ENCODE assay signal across 8 cellular contexts in the genomic region with DNA sequence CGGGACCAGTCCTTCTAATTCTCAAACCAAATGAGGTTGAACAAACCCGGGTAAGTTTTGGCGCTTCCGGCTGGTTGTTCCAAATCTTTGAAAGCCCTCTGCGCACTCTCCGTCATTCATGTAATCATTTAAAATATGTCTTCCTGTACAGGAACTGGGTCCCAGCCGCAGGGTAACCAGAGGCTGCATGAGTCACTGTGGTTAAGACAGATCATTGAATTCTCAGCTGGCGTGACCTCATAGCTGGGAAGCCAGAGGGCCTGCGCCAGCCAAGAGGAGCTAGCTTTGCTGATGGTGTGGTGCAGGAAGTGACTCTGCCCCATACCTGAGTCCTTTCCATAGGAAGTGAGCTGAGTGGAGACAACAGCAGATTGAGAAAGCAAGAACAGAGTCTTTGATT.
DNase-seq lines count a peak whose midpoint lies in the region; ATAC-seq and TF ChIP-seq lines count a peak whose summit lies in the region.

No MANE protein-coding gene starts in this region.

- H3K36me3 ChIP-seq in HEK293 (ENCODE audit: control insufficient read depth in 2 of 2, insufficient read depth in 1 of 2, low read length in 2 of 2): no peaks in the 10 kb centered on the region; a peak in 1 of 3 replicates

- no peaks in the 10 kb centered on the region for H3K36me3 Mint-ChIP-seq in activated naive CD4-positive, alpha-beta T cell treated with anti-CD3 and anti-CD28 coated beads for 36 hours (ENCODE audit: low read depth)
- H3K36me3 Mint-ChIP-seq in endothelial cell (ENCODE audit: low read depth, unreplicated experiment): no peaks in the 10 kb centered on the region

- H3K27ac ChIP-seq in HEK293 (ENCODE audit: extremely low read depth, low read depth, low read length): peak overlapping the region; percentile 49

- peaks cover 40% of the 10 kb centered on the region for H3K4me1 Mint-ChIP-seq in activated naive CD4-positive, alpha-beta T cell treated with anti-CD3 and anti-CD28 coated beads for 36 hours (ENCODE audit: low read depth)
- H3K4me1 Mint-ChIP-seq in endothelial cell (ENCODE audit: unreplicated experiment): no peaks in the 10 kb centered on the region

- peak overlapping the region; percentile 99 for H3K27ac Mint-ChIP-seq in activated naive CD4-positive, alpha-beta T cell treated with anti-CD3 and anti-CD28 coated beads for 36 hours
- no peak overlapping the region for H3K27ac Mint-ChIP-seq in endothelial cell (ENCODE audit: unreplicated experiment)

- H3K4me3 ChIP-seq in HEK293 (ENCODE audit: low read depth, low read length): no peak overlapping the region

- no peaks in the 10 kb centered on the region for H3K27me3 Mint-ChIP-seq in activated naive CD4-positive, alpha-beta T cell treated with anti-CD3 and anti-CD28 coated beads for 36 hours (ENCODE audit: low read depth)
- peaks cover 9% of the 10 kb centered on the region for H3K27me3 Mint-ChIP-seq in endothelial cell (ENCODE audit: unreplicated experiment)

- POLR2A ChIA-PET in HEK293 (lab: Yijun Ruan, JAX): interaction anchor here (0.6 to 0.7 kb wide), 3 partner anchors 9 to 175 kb away, joined by 3 to 4 read pairs (median 3); no protein-coding TSS in a partner anchor

- DNase-seq in SKM-1 treated with dmso at 0.1 percent for 144 hours (lab: John Stamatoyannopoulos, UW; ENCODE audit: unreplicated experiment) (peak; percentile 83), hepatic stellate cell (ENCODE audit: low spot score) (peak; percentile 94), endothelial cell (ENCODE audit: low spot score) (no peak)
- peak; percentile 97 for DNase-seq in activated naive CD4-positive, alpha-beta T cell treated with anti-CD3 and anti-CD28 coated beads for 36 hours
- peak; percentile 76 to 86 (median 85) for DNase-seq in stimulated activated CD4-positive, alpha-beta T cell treated with anti-CD3 and anti-CD28 coated beads, TNF-alpha, amount 100 ng/mL, for 24 hours (ENCODE audit: low read depth in 3 of 3)

- TF ChIP-seq CTCF in HEK293 (tag by site-specific recombination; IDR thresholded peaks at IDR 0.05): no peak
- TF ChIP-seq CTCF in endothelial cell (IDR thresholded peaks at IDR 0.05; ENCODE audit: unreplicated experiment): no peak

- no peaks in the 10 kb centered on the region for H3K9me3 Mint-ChIP-seq in activated naive CD4-positive, alpha-beta T cell treated with anti-CD3 and anti-CD28 coated beads for 36 hours
- H3K9me3 Mint-ChIP-seq in endothelial cell (ENCODE audit: unreplicated experiment): no peaks in the 10 kb centered on the region

- intact Hi-C loops in activated naive CD4-positive, alpha-beta T cell treated with anti-CD3 and anti-CD28 coated beads for 36 hours (cut with micrococcal nuclease): loop anchor here (1.0 to 10.0 kb wide), 7 partner anchors 135 to 1549 kb away; a partner anchor contains a TSS

- no peak for TF ChIP-seq POLR2A in GM18505 (IDR thresholded peaks at IDR 0.05; ENCODE audit: borderline replicate concordance, extremely low read depth, insufficient read depth, insufficient read length)

- CTCF ChIA-PET in HEK293 (lab: Yijun Ruan, JAX): interaction anchor here (0.6 to 0.8 kb wide), 2 partner anchors 377 to 1268 kb away, joined by 3 read pairs; no protein-coding TSS in a partner anchor
- CTCF ChIA-PET in activated naive CD4-positive, alpha-beta T cell treated with anti-CD3 and anti-CD28 coated beads for 36 hours (lab: Charles Lee): interaction anchor here (0.6 kb wide), 1 partner anchor 132 kb away, joined by 7 read pairs; no protein-coding TSS in a partner anchor

- ATAC-seq in GM18505 (IDR thresholded peaks at IDR 0.05; ENCODE audit: unreplicated experiment) (no peak), GM18909 (IDR thresholded peaks at IDR 0.05; ENCODE audit: poor library complexity, unreplicated experiment) (no peak)

- no peaks in the 10 kb centered on the region; the same call in 1 of the 2 replicates for H3K9me3 ChIP-seq in HEK293 (ENCODE audit: control insufficient read depth, insufficient read depth, low read depth, low read length)

- peaks cover 10% of the 10 kb centered on the region; the same call in 1 of the 2 replicates for H3K4me1 ChIP-seq in HEK293 (ENCODE audit: control insufficient read depth, insufficient read depth, low read length)

- H3K4me3 Mint-ChIP-seq in activated naive CD4-positive, alpha-beta T cell treated with anti-CD3 and anti-CD28 coated beads for 36 hours: peak overlapping the region; percentile 60
- H3K4me3 Mint-ChIP-seq in endothelial cell (ENCODE audit: unreplicated experiment): no peak overlapping the region

TF ChIP-seq in HEK293, 187 proteins besides CTCF, POLR2A, EP300 and RAD21 (continues in another document):
- TF ChIP-seq, protein P1, sequence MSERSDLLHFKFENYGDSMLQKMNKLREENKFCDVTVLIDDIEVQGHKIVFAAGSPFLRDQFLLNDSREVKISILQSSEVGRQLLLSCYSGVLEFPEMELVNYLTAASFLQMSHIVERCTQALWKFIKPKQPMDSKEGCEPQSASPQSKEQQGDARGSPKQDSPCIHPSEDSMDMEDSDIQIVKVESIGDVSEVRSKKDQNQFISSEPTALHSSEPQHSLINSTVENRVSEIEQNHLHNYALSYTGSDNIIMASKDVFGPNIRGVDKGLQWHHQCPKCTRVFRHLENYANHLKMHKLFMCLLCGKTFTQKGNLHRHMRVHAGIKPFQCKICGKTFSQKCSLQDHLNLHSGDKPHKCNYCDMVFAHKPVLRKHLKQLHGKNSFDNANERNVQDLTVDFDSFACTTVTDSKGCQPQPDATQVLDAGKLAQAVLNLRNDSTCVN (tag by site-specific recombination; optimal IDR thresholded peaks at IDR 0.05): no peak
- TF ChIP-seq ZNF184 (tag by site-specific recombination; IDR thresholded peaks at IDR 0.05): peak; percentile 84
- peak; percentile 71; the same call in 1 of the 2 replicates for TF ChIP-seq SP7 (tag by site-specific recombination; IDR thresholded peaks at IDR 0.05)
- TF ChIP-seq ZNF433 (tag by site-specific recombination; IDR thresholded peaks at IDR 0.05; ENCODE audit: low read depth): no peak
- TF ChIP-seq, protein P2, sequence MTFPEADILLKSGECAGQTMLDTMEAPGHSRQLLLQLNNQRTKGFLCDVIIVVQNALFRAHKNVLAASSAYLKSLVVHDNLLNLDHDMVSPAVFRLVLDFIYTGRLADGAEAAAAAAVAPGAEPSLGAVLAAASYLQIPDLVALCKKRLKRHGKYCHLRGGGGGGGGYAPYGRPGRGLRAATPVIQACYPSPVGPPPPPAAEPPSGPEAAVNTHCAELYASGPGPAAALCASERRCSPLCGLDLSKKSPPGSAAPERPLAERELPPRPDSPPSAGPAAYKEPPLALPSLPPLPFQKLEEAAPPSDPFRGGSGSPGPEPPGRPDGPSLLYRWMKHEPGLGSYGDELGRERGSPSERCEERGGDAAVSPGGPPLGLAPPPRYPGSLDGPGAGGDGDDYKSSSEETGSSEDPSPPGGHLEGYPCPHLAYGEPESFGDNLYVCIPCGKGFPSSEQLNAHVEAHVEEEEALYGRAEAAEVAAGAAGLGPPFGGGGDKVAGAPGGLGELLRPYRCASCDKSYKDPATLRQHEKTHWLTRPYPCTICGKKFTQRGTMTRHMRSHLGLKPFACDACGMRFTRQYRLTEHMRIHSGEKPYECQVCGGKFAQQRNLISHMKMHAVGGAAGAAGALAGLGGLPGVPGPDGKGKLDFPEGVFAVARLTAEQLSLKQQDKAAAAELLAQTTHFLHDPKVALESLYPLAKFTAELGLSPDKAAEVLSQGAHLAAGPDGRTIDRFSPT (tag by site-specific recombination; IDR thresholded peaks at IDR 0.05): peak; percentile 62; the same call in 1 of the 2 replicates
- TF ChIP-seq, protein P3, sequence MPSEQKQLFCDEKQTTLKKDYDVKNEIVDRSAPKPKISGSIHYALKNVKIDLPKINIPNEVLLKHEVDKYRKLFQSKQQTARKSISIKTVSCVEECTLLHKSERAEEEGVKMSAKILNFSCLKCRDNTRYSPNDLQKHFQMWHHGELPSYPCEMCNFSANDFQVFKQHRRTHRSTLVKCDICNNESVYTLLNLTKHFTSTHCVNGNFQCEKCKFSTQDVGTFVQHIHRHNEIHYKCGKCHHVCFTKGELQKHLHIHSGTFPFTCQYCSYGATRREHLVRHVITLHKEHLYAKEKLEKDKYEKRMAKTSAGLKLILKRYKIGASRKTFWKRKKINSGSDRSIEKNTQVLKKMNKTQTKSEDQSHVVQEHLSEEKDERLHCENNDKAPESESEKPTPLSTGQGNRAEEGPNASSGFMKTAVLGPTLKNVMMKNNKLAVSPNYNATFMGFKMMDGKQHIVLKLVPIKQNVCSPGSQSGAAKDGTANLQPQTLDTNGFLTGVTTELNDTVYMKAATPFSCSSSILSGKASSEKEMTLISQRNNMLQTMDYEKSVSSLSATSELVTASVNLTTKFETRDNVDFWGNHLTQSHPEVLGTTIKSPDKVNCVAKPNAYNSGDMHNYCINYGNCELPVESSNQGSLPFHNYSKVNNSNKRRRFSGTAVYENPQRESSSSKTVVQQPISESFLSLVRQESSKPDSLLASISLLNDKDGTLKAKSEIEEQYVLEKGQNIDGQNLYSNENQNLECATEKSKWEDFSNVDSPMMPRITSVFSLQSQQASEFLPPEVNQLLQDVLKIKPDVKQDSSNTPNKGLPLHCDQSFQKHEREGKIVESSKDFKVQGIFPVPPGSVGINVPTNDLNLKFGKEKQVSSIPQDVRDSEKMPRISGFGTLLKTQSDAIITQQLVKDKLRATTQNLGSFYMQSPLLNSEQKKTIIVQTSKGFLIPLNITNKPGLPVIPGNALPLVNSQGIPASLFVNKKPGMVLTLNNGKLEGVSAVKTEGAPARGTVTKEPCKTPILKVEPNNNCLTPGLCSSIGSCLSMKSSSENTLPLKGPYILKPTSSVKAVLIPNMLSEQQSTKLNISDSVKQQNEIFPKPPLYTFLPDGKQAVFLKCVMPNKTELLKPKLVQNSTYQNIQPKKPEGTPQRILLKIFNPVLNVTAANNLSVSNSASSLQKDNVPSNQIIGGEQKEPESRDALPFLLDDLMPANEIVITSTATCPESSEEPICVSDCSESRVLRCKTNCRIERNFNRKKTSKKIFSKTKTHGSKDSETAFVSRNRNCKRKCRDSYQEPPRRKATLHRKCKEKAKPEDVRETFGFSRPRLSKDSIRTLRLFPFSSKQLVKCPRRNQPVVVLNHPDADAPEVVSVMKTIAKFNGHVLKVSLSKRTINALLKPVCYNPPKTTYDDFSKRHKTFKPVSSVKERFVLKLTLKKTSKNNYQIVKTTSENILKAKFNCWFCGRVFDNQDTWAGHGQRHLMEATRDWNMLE (tag by site-specific recombination; conservative IDR thresholded peaks at IDR 0.05; ENCODE audit: low read depth): 0 out of 2 replicates have a peak, but pooled peaks have one; percentile 35
- peak; percentile 2; the same call in 1 of the 2 replicates for TF ChIP-seq ZNF37A (tag by site-specific recombination; IDR thresholded peaks at IDR 0.05)
